Comparison of ENCODE assay signal across 10 cellular contexts in genomic region chr5:149452665-149453617, GRCh38.
DNase-seq lines count a peak whose midpoint lies in the region; TF ChIP-seq lines count a peak whose summit lies in the region.
"Had no signal": no experiment of that assay in that cellular context is flagged by ENCODE, and none has a peak within 500 bp of the region (broad histone marks: within the 10 kb centered on the region; RNA-seq: fewer than 3 reads in every experiment).

No MANE protein-coding gene starts in this region.

- no peak overlapping the region for H3K27ac Mint-ChIP-seq in activated CD4-positive, alpha-beta T cell treated with anti-CD3 and anti-CD28 coated beads, Interleukin-2, amount 10 ng/mL, durations not matched to agents 24 days and 14 days

- DNase-seq in Daoy (ENCODE audit: low read depth) (peak; percentile 97), cardiac septum (ENCODE audit: low spot score) (peak; percentile 84), prostate gland (ENCODE audit: low spot score) (no peak), NCI-H1105 treated with DMSO at 0.1 percent for 48 hours (lab: John Stamatoyannopoulos, UW) (no peak), substantia nigra (lab: John Stamatoyannopoulos, UW) (no peak), NCI-H82 treated with DMSO at 0.1 percent for 48 hours (lab: John Stamatoyannopoulos, UW; ENCODE audit: unreplicated experiment) (no peak)
- no peak for DNase-seq in activated CD4-positive, alpha-beta T cell treated with anti-CD3 and anti-CD28 coated beads, Interleukin-2, amount 10 ng/mL, durations not matched to agents 24 days and 14 days
- DNase-seq: effector CD8-positive, alpha-beta T cell; GF-D8 had no signal

- peaks cover 7% of the 10 kb centered on the region for H3K4me1 ChIP-seq in prostate gland (replicated peaks)

- intact Hi-C loops in cardiac septum (cut with DNase I) (loop anchor here (5.0 kb wide), 1 partner anchor 34 kb away; no protein-coding TSS in a partner anchor), prostate gland (cut with DNase I) (loop anchor here (5.0 kb wide), 1 partner anchor 34 kb away; no protein-coding TSS in a partner anchor)
- intact Hi-C loops in activated CD4-positive, alpha-beta T cell treated with anti-CD3 and anti-CD28 coated beads, Interleukin-2, amount 10 ng/mL, durations not matched to agents 24 days and 14 days (cut with micrococcal nuclease) = no loop called here

- no peaks in the 10 kb centered on the region for H3K36me3 ChIP-seq in prostate gland

- H3K4me1 Mint-ChIP-seq in activated CD4-positive, alpha-beta T cell treated with anti-CD3 and anti-CD28 coated beads, Interleukin-2, amount 10 ng/mL, durations not matched to agents 24 days and 14 days = peaks cover 2% of the 10 kb centered on the region

- H3K36me3 Mint-ChIP-seq in activated CD4-positive, alpha-beta T cell treated with anti-CD3 and anti-CD28 coated beads, Interleukin-2, amount 10 ng/mL, durations not matched to agents 24 days and 14 days (ENCODE audit: low read depth) = no peaks in the 10 kb centered on the region

- H3K4me3 Mint-ChIP-seq in activated CD4-positive, alpha-beta T cell treated with anti-CD3 and anti-CD28 coated beads, Interleukin-2, amount 10 ng/mL, durations not matched to agents 24 days and 14 days = no peak overlapping the region

- H3K4me3 ChIP-seq in prostate gland = no peak overlapping the region

- TF ChIP-seq CTCF in prostate gland (IDR thresholded peaks at IDR 0.05) = no peak

- peaks cover under 1% of the 10 kb centered on the region for H3K27me3 Mint-ChIP-seq in activated CD4-positive, alpha-beta T cell treated with anti-CD3 and anti-CD28 coated beads, Interleukin-2, amount 10 ng/mL, durations not matched to agents 24 days and 14 days

- H3K9me3 Mint-ChIP-seq in activated CD4-positive, alpha-beta T cell treated with anti-CD3 and anti-CD28 coated beads, Interleukin-2, amount 10 ng/mL, durations not matched to agents 24 days and 14 days = no peaks in the 10 kb centered on the region

- no peak for TF ChIP-seq POLR2A in prostate gland (IDR thresholded peaks at IDR 0.05)

- H3K9me3 ChIP-seq in prostate gland = no peaks in the 10 kb centered on the region

- WGBS in adipose tissue, 3 donors = 63 to 83% (median 66%) methylated on average over 16 of the region's 16 CpGs
- 66% methylated on average over 16 of the region's 16 CpGs for WGBS in prostate gland

- H3K27me3 ChIP-seq in prostate gland (replicated peaks; ENCODE audit: insufficient read depth) = no peaks in the 10 kb centered on the region

- H3K27ac ChIP-seq in adipose tissue (ENCODE audit: low read depth, low read length) (peak overlapping the region; percentile 66), prostate gland (peak overlapping the region; percentile 71), substantia nigra (ENCODE audit: low read depth, low read length, poor library complexity, severe bottlenecking) (no peak overlapping the region)

Comparison
In these comparisons a context has a peak if more than half of its experiments do, and no peak if none do; other contexts are left out.
1. DNase-seq: peak in Daoy (single experiment) and cardiac septum (single experiment); none in prostate gland (single experiment), NCI-H1105 treated with DMSO at 0.1 percent for 48 hours (single experiment), activated CD4-positive, alpha-beta T cell treated with anti-CD3 and anti-CD28 coated beads, Interleukin-2, amount 10 ng/mL, durations not matched to agents 24 days and 14 days (single experiment), substantia nigra (0 of 49) and NCI-H82 treated with DMSO at 0.1 percent for 48 hours (single experiment).